In genomic region chr10:58278274-58278961, GRCh38 we compare ENCODE assay signal across 25 cellular contexts.
"Had no signal": no experiment of that assay in that cellular context is flagged by ENCODE, and none has a peak within 500 bp of the region (broad histone marks: within the 10 kb centered on the region; RNA-seq: fewer than 3 reads in every experiment).

No MANE protein-coding gene starts in this region.

- H3K27ac ChIP-seq: body of pancreas, cardiac muscle cell, left lung, sigmoid colon, transverse colon had no signal

- H3K27ac Mint-ChIP-seq: activated CD4-positive, alpha-beta memory T cell treated with anti-CD3 and anti-CD28 coated beads, Interleukin-2, amount 10 ng/mL, durations not matched to agents 7 days and 5 days; activated CD4-positive, alpha-beta T cell treated with anti-CD3 and anti-CD28 coated beads, Interleukin-2, amount 10 ng/mL, durations not matched to agents 24 days and 14 days; activated naive CD4-positive, alpha-beta T cell treated with anti-CD3 and anti-CD28 coated beads, Interleukin-2, amount 10 ng/mL, durations not matched to agents 7 days and 5 days; activated T-cell treated with anti-CD3 and anti-CD28 coated beads, Interleukin-2, amount 50 U/mL, for 72 hours; progenitor cell of endocrine pancreas; stimulated activated naive B cell treated with anti-CD40 and anti-IgM and Interleukin-4, amounts not matched to agents 10 μg/mL and 1 μg/mL and 100 μg/mL, for 72 hours had no signal

- DNase-seq: activated CD4-positive, alpha-beta memory T cell treated with anti-CD3 and anti-CD28 coated beads, Interleukin-2, amount 10 ng/mL, durations not matched to agents 7 days and 5 days; activated CD4-positive, alpha-beta T cell treated with anti-CD3 and anti-CD28 coated beads, Interleukin-2, amount 10 ng/mL, durations not matched to agents 24 days and 14 days; activated CD4-positive, CD25-positive, alpha-beta regulatory T cell; activated effector memory CD4-positive, alpha-beta T cell treated with Interleukin-2 at 50 U/mL for 16 hours; activated naive CD4-positive, alpha-beta T cell treated with anti-CD3 and anti-CD28 coated beads, Interleukin-2, amount 10 ng/mL, durations not matched to agents 7 days and 5 days; activated T-cell treated with anti-CD3 and anti-CD28 coated beads, Interleukin-2, amount 50 U/mL, for 72 hours; anterior cingulate cortex; body of pancreas; erythroblast; foreskin fibroblast; left lung; naive thymus-derived CD4-positive, alpha-beta T cell; retina; sigmoid colon; stimulated activated CD4-positive, alpha-beta T cell treated with anti-CD3 and anti-CD28 coated beads, Interleukin-2, amount 100 ng/mL, for 48 hours; stimulated activated CD8-positive, alpha-beta memory T cell treated with anti-CD3 and anti-CD28 coated beads, Interleukin-4, amount 100 ng/mL, for 48 hours; stimulated activated naive B cell treated with anti-CD40 and anti-IgM and Interleukin-4, amounts not matched to agents 10 μg/mL and 1 μg/mL and 100 μg/mL, for 72 hours; T-helper 9 cell; transverse colon had no signal

- H3K4me2 ChIP-seq: smooth muscle cell had no signal

- ATAC-seq: activated T-cell treated with anti-CD3 and anti-CD28 coated beads, Interleukin-2, amount 50 U/mL, for 72 hours; body of pancreas; left lung; naive thymus-derived CD4-positive, alpha-beta T cell; stimulated activated naive B cell treated with anti-CD40 and anti-IgM and Interleukin-4, amounts not matched to agents 10 μg/mL and 1 μg/mL and 100 μg/mL, for 72 hours had no signal

- H3K9me3 ChIP-seq: body of pancreas, left lung, sigmoid colon, transverse colon had no signal

- H3K27me3 ChIP-seq: body of pancreas, cardiac muscle cell, left lung, sigmoid colon, transverse colon had no signal

- H3K9me3 Mint-ChIP-seq: activated CD4-positive, alpha-beta memory T cell treated with anti-CD3 and anti-CD28 coated beads, Interleukin-2, amount 10 ng/mL, durations not matched to agents 7 days and 5 days; activated CD4-positive, alpha-beta T cell treated with anti-CD3 and anti-CD28 coated beads, Interleukin-2, amount 10 ng/mL, durations not matched to agents 24 days and 14 days; activated naive CD4-positive, alpha-beta T cell treated with anti-CD3 and anti-CD28 coated beads, Interleukin-2, amount 10 ng/mL, durations not matched to agents 7 days and 5 days; activated T-cell treated with anti-CD3 and anti-CD28 coated beads, Interleukin-2, amount 50 U/mL, for 72 hours; naive thymus-derived CD4-positive, alpha-beta T cell; neural crest cell; stimulated activated naive B cell treated with anti-CD40 and anti-IgM and Interleukin-4, amounts not matched to agents 10 μg/mL and 1 μg/mL and 100 μg/mL, for 72 hours had no signal

- H3K4me3 ChIP-seq: body of pancreas, cardiac muscle cell, left lung, sigmoid colon, smooth muscle cell, transverse colon had no signal

- H3K27me3 Mint-ChIP-seq: activated CD4-positive, alpha-beta memory T cell treated with anti-CD3 and anti-CD28 coated beads, Interleukin-2, amount 10 ng/mL, durations not matched to agents 7 days and 5 days; activated CD4-positive, alpha-beta T cell treated with anti-CD3 and anti-CD28 coated beads, Interleukin-2, amount 10 ng/mL, durations not matched to agents 24 days and 14 days; activated naive CD4-positive, alpha-beta T cell treated with anti-CD3 and anti-CD28 coated beads, Interleukin-2, amount 10 ng/mL, durations not matched to agents 7 days and 5 days; naive thymus-derived CD4-positive, alpha-beta T cell; progenitor cell of endocrine pancreas; stimulated activated naive B cell treated with anti-CD40 and anti-IgM and Interleukin-4, amounts not matched to agents 10 μg/mL and 1 μg/mL and 100 μg/mL, for 72 hours had no signal

- FAIRE-seq: endometrium, urothelium cell line had no signal

- H3K4me3 Mint-ChIP-seq: activated CD4-positive, alpha-beta memory T cell treated with anti-CD3 and anti-CD28 coated beads, Interleukin-2, amount 10 ng/mL, durations not matched to agents 7 days and 5 days; activated CD4-positive, alpha-beta T cell treated with anti-CD3 and anti-CD28 coated beads, Interleukin-2, amount 10 ng/mL, durations not matched to agents 24 days and 14 days; activated naive CD4-positive, alpha-beta T cell treated with anti-CD3 and anti-CD28 coated beads, Interleukin-2, amount 10 ng/mL, durations not matched to agents 7 days and 5 days; activated T-cell treated with anti-CD3 and anti-CD28 coated beads, Interleukin-2, amount 50 U/mL, for 72 hours; naive thymus-derived CD4-positive, alpha-beta T cell; neural crest cell; stimulated activated naive B cell treated with anti-CD40 and anti-IgM and Interleukin-4, amounts not matched to agents 10 μg/mL and 1 μg/mL and 100 μg/mL, for 72 hours had no signal
